ENCODE assay signal across 9 cellular contexts in the genomic region with DNA sequence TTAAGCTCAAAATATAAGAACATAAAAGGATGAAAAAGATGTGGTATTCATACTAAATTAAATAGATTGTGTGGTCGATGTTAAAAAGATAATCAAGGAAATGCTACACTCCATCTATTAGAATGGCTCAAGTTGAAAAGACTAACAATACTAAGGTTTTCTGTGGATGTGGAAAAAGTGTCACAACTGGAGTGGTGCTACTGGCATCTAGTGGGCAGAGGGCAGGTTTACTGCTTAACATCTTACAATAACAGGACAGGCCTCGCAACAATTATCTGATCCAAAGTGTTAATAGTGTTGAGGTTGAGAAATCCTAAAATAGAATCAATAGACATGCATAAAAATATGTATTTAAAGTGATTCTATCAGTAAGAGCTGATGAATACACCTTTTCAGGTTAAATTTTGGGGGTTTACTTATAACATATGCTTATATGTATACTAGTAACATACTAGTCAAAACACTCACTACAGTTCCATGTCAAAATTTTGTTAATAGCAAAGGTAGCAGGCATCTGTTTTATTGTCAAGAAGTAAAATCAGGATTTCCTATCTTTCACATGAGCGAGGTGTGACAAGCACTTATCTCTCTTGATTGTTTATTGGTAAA.
A peak's percentile ranks its signal among the peaks of the same experiment; 100 is the strongest.
DNase-seq lines count a peak whose midpoint lies in the region; ATAC-seq, FAIRE-seq and TF ChIP-seq lines count a peak whose summit lies in the region.
"Had no signal": no experiment of that assay in that cellular context is flagged by ENCODE, and none has a peak within 500 bp of the region (broad histone marks: within the 10 kb centered on the region; RNA-seq: fewer than 3 reads in every experiment).

No MANE protein-coding gene starts in this region.

- 95% methylated on average over 1 of the region's 3 CpGs for WGBS in mesenchymal stem cell
- WGBS in neuronal stem cell (ENCODE audit: extremely low coverage in 2 of 2, insufficient read length in 2 of 2, insufficient replicate concordance in 1 of 2), 2 donors: no CpG with 5 or more reads among the region's 3 CpGs

- H4K91ac ChIP-seq in mesenchymal stem cell (ENCODE audit: low read length) (no peak overlapping the region), neuronal stem cell (ENCODE audit: low read depth, low read length, poor library complexity) (no peak overlapping the region)

- peak; percentile 56 for DNase-seq in amniotic epithelial cell (ENCODE audit: low read depth)
- DNase-seq in mesenchymal stem cell: peak; percentile 45
- DNase-seq in neuronal stem cell (ENCODE audit: low spot score): no peak
- DNase-seq in T-helper 9 cell: no peak

- H2BK120ac ChIP-seq in mesenchymal stem cell (ENCODE audit: low read depth, low read length): no peak overlapping the region
- H2BK120ac ChIP-seq in neuronal stem cell (ENCODE audit: low read depth, low read length): no peak overlapping the region

- H3K9ac ChIP-seq in mesenchymal stem cell (ENCODE audit: low read length) (no peak overlapping the region), neuronal stem cell (ENCODE audit: low read depth, low read length, poor library complexity) (no peak overlapping the region)

- H3K27ac ChIP-seq in mesenchymal stem cell (ENCODE audit: low read length, poor library complexity, severe bottlenecking): no peak overlapping the region
- no peak overlapping the region for H3K27ac ChIP-seq in neuronal stem cell (replicated peaks; ENCODE audit: low read length)
- H3K27ac ChIP-seq: SJSA1 had no signal

- no peak overlapping the region for H3K18ac ChIP-seq in mesenchymal stem cell (ENCODE audit: low read depth in 1 of 2, low read length in 2 of 2)
- H3K18ac ChIP-seq in neuronal stem cell (ENCODE audit: low read length): no peak overlapping the region

- peak; percentile 41 for FAIRE-seq in G401.6 (lab: Jason Lieb, UNC)

- no peaks in the 10 kb centered on the region for H3K36me3 ChIP-seq in mesenchymal stem cell (ENCODE audit: control insufficient read depth in 1 of 2, insufficient read depth in 2 of 2, low read depth in 1 of 2, low read length in 2 of 2)
- H3K36me3 ChIP-seq in neuronal stem cell (replicated peaks in 1 of 2; ENCODE audit: control insufficient read depth in 2 of 2, insufficient read depth in 2 of 2, low read length in 2 of 2): no peaks in the 10 kb centered on the region
- H3K36me3 ChIP-seq: SJSA1 had no signal

- H3K4me1 ChIP-seq in mesenchymal stem cell (ENCODE audit: control insufficient read depth, insufficient read depth, low read depth, low read length) (no peaks in the 10 kb centered on the region), neuronal stem cell (ENCODE audit: control insufficient read depth in 2 of 2, insufficient read depth in 1 of 2, low read depth in 1 of 2, low read length in 2 of 2) (no peaks in the 10 kb centered on the region)
- H3K4me1 ChIP-seq: SJSA1 had no signal

- peak; percentile 51 for TF ChIP-seq CTCF in LNCAP (IDR thresholded peaks at IDR 0.05)

- H3K23ac ChIP-seq in mesenchymal stem cell (ENCODE audit: low read length in 2 of 2) (no peak overlapping the region), neuronal stem cell (ENCODE audit: low read depth, low read length, poor library complexity) (no peak overlapping the region)

- H3K4ac ChIP-seq in mesenchymal stem cell (ENCODE audit: low read depth in 1 of 2, low read length in 2 of 2): no peak overlapping the region
- no peak overlapping the region for H3K4ac ChIP-seq in neuronal stem cell (ENCODE audit: low read length)

- H3K4me2 ChIP-seq in mesenchymal stem cell (ENCODE audit: low read length, poor library complexity, severe bottlenecking) (no peak overlapping the region), neuronal stem cell (ENCODE audit: insufficient read depth, low read length, poor library complexity, severe bottlenecking) (no peak overlapping the region)

- H2BK5ac ChIP-seq in mesenchymal stem cell (ENCODE audit: low read depth, low read length, poor library complexity, severe bottlenecking) (no peak overlapping the region), neuronal stem cell (ENCODE audit: low read length) (no peak overlapping the region)

- no peak overlapping the region for H2AK5ac ChIP-seq in mesenchymal stem cell (ENCODE audit: low read length, severe bottlenecking)
- H2AK5ac ChIP-seq in neuronal stem cell (ENCODE audit: low read depth, low read length): no peak overlapping the region

- H2BK15ac ChIP-seq in mesenchymal stem cell (ENCODE audit: low read depth, poor library complexity, severe bottlenecking) (no peak overlapping the region), neuronal stem cell (ENCODE audit: low read length) (no peak overlapping the region)

- H2AFZ ChIP-seq in mesenchymal stem cell (ENCODE audit: low read depth, low read length): no peak overlapping the region
- no peak overlapping the region for H2AFZ ChIP-seq in neuronal stem cell (ENCODE audit: low read length)

- H3K27me3 ChIP-seq in mesenchymal stem cell (ENCODE audit: control insufficient read depth in 1 of 2, insufficient read depth in 1 of 2, low read length in 2 of 2) (no peaks in the 10 kb centered on the region), neuronal stem cell (ENCODE audit: control insufficient read depth in 3 of 3, insufficient read depth in 3 of 3, low read depth in 1 of 3, low read length in 3 of 3) (no peaks in the 10 kb centered on the region)
- H3K27me3 ChIP-seq: SJSA1 had no signal

- H3K9me3 ChIP-seq in mesenchymal stem cell (ENCODE audit: control insufficient read depth, low read length) (no peaks in the 10 kb centered on the region), neuronal stem cell (replicated peaks in 1 of 2; ENCODE audit: control insufficient read depth in 2 of 2, insufficient read depth in 1 of 2, low read depth in 1 of 2, low read length in 2 of 2) (no peaks in the 10 kb centered on the region)
- H3K9me3 ChIP-seq: SJSA1 had no signal

- H3K79me1 ChIP-seq in mesenchymal stem cell (replicated peaks; ENCODE audit: low read length, poor library complexity, severe bottlenecking) (no peaks in the 10 kb centered on the region), neuronal stem cell (ENCODE audit: low read depth, low read length) (no peaks in the 10 kb centered on the region)

- ATAC-seq in HG03025 (IDR thresholded peaks at IDR 0.05; ENCODE audit: low FRiP score, unreplicated experiment) (no peak), HG03097 (IDR thresholded peaks at IDR 0.05; ENCODE audit: low FRiP score, unreplicated experiment) (no peak)

- no peak overlapping the region for H4K8ac ChIP-seq in mesenchymal stem cell (ENCODE audit: low read length)
- no peak overlapping the region for H4K8ac ChIP-seq in neuronal stem cell (ENCODE audit: low read depth, low read length)

- H2BK12ac ChIP-seq in mesenchymal stem cell (ENCODE audit: low read length in 2 of 2): no peak overlapping the region
- no peak overlapping the region for H2BK12ac ChIP-seq in neuronal stem cell (ENCODE audit: low read length)

- H3K4me3 ChIP-seq in mesenchymal stem cell (ENCODE audit: insufficient read depth in 1 of 2, low read depth in 1 of 2, low read length in 2 of 2) (no peak overlapping the region), neuronal stem cell (ENCODE audit: low read length in 2 of 2) (no peak overlapping the region)
- H3K4me3 ChIP-seq: SJSA1 had no signal

- H3K14ac ChIP-seq in mesenchymal stem cell (ENCODE audit: low read length in 2 of 2): no peak overlapping the region
- H3K14ac ChIP-seq in neuronal stem cell (ENCODE audit: low read length): no peak overlapping the region

Comparison
In these comparisons a context has a peak if more than half of its experiments do, and no peak if none do; other contexts are left out.
1. DNase-seq: peak in amniotic epithelial cell (single experiment) and mesenchymal stem cell (single experiment); none in neuronal stem cell (single experiment) and T-helper 9 cell (single experiment).